Comparison of ENCODE assay signal across 8 cellular contexts in genomic region chr6:168956884-168957730, GRCh38.
DNase-seq lines count a peak whose midpoint lies in the region; ATAC-seq and TF ChIP-seq lines count a peak whose summit lies in the region.

No MANE protein-coding gene starts in this region.

- no peak for TF ChIP-seq POLR2A in thyroid gland (IDR thresholded peaks at IDR 0.05)

- POLR2A ChIA-PET in activated CD8-positive, alpha-beta T cell treated with anti-CD3 and anti-CD28 coated beads, Interleukin-2, amount 10 ng/mL, durations not matched to agents 7 days and 5 days (lab: Charles Lee): no interaction called here
- POLR2A ChIA-PET in naive thymus-derived CD8-positive, alpha-beta T cell (lab: Charles Lee): no interaction called here

- no peak overlapping the region for H3K27ac ChIP-seq in thyroid gland

- H3K9me3 ChIP-seq in thyroid gland: no peaks in the 10 kb centered on the region

- H3K4me1 ChIP-seq in thyroid gland: no peaks in the 10 kb centered on the region

- intact Hi-C loops in thyroid gland (cut with DNase I): no loop called here

- H3K36me3 ChIP-seq in thyroid gland: no peaks in the 10 kb centered on the region

- H3K36me3 Mint-ChIP-seq in activated CD8-positive, alpha-beta T cell treated with anti-CD3 and anti-CD28 coated beads, Interleukin-2, amount 10 ng/mL, durations not matched to agents 7 days and 5 days (ENCODE audit: low read depth): no peaks in the 10 kb centered on the region
- H3K36me3 Mint-ChIP-seq in naive thymus-derived CD8-positive, alpha-beta T cell: no peaks in the 10 kb centered on the region

- no peak overlapping the region for H3K27ac Mint-ChIP-seq in activated CD8-positive, alpha-beta T cell treated with anti-CD3 and anti-CD28 coated beads, Interleukin-2, amount 10 ng/mL, durations not matched to agents 7 days and 5 days
- peak overlapping the region in 1 of 10 donors; percentile 10 for H3K27ac Mint-ChIP-seq in naive thymus-derived CD8-positive, alpha-beta T cell

- WGBS in thyroid gland, 2 donors: 64 to 67% methylated on average over 6 of the region's 6 CpGs

- peak; percentile 84 for TF ChIP-seq CTCF in AG09309 (IDR thresholded peaks at IDR 0.05; ENCODE audit: control insufficient read depth, insufficient read depth, low read depth, low read length, missing control alignments)
- peak; percentile 42 to 79 (median 66) for TF ChIP-seq CTCF in thyroid gland (IDR thresholded peaks at IDR 0.05)

- no peaks in the 10 kb centered on the region for H3K4me1 Mint-ChIP-seq in activated CD8-positive, alpha-beta T cell treated with anti-CD3 and anti-CD28 coated beads, Interleukin-2, amount 10 ng/mL, durations not matched to agents 7 days and 5 days (ENCODE audit: low read depth)
- H3K4me1 Mint-ChIP-seq in naive thymus-derived CD8-positive, alpha-beta T cell: no peaks in the 10 kb centered on the region

- H3K27me3 ChIP-seq in thyroid gland: no peaks in the 10 kb centered on the region

- H3K9me3 Mint-ChIP-seq in activated CD8-positive, alpha-beta T cell treated with anti-CD3 and anti-CD28 coated beads, Interleukin-2, amount 10 ng/mL, durations not matched to agents 7 days and 5 days (ENCODE audit: insufficient read depth): no peaks in the 10 kb centered on the region
- no peaks in the 10 kb centered on the region for H3K9me3 Mint-ChIP-seq in naive thymus-derived CD8-positive, alpha-beta T cell

- no peak overlapping the region for H3K4me3 ChIP-seq in AG09309 (ENCODE audit: control insufficient read depth, low read depth, low read length)
- no peak overlapping the region for H3K4me3 ChIP-seq in thyroid gland (replicated peaks in 1 of 3)

- CTCF ChIA-PET in activated CD8-positive, alpha-beta T cell treated with anti-CD3 and anti-CD28 coated beads, Interleukin-2, amount 10 ng/mL, durations not matched to agents 7 days and 5 days (lab: Charles Lee): interaction anchor here (1.4 to 1.6 kb wide), 2 partner anchors 63 to 847 kb away, joined by 3 to 4 read pairs; no protein-coding TSS in a partner anchor

- H3K4me3 Mint-ChIP-seq in activated CD8-positive, alpha-beta T cell treated with anti-CD3 and anti-CD28 coated beads, Interleukin-2, amount 10 ng/mL, durations not matched to agents 7 days and 5 days: no peak overlapping the region
- H3K4me3 Mint-ChIP-seq in naive thymus-derived CD8-positive, alpha-beta T cell: no peak overlapping the region

- peak; percentile 91 for ATAC-seq in GM18511 (IDR thresholded peaks at IDR 0.05; ENCODE audit: unreplicated experiment)
- peak; percentile 68 for ATAC-seq in HG03196 (IDR thresholded peaks at IDR 0.05; ENCODE audit: unreplicated experiment)
- ATAC-seq in activated CD8-positive, alpha-beta T cell treated with anti-CD3 and anti-CD28 coated beads, Interleukin-2, amount 10 ng/mL, durations not matched to agents 7 days and 5 days: peak; percentile 65
- peak in 1 of 2 donors; percentile 64 for ATAC-seq in naive thymus-derived CD8-positive, alpha-beta T cell

- DNase-seq in AG09309 (ENCODE audit: low read depth) (peak; percentile 82), NCI-H524 treated with DMSO at 0.1 percent for 48 hours (lab: John Stamatoyannopoulos, UW) (peak; percentile 26), fibroblast of gingiva (ENCODE audit: low read depth) (peak; percentile 79), thyroid gland (peak; percentile 62 to 71)
- DNase-seq in activated CD8-positive, alpha-beta T cell treated with anti-CD3 and anti-CD28 coated beads, Interleukin-2, amount 10 ng/mL, durations not matched to agents 7 days and 5 days: peak; percentile 48
- peak; percentile 10 to 70 (median 36) for DNase-seq in naive thymus-derived CD8-positive, alpha-beta T cell

- peaks cover 20% of the 10 kb centered on the region for H3K27me3 Mint-ChIP-seq in activated CD8-positive, alpha-beta T cell treated with anti-CD3 and anti-CD28 coated beads, Interleukin-2, amount 10 ng/mL, durations not matched to agents 7 days and 5 days (ENCODE audit: low read depth)
- H3K27me3 Mint-ChIP-seq in naive thymus-derived CD8-positive, alpha-beta T cell: peaks cover 8 to 24% (median 14%) of the 10 kb centered on the region in 5 donors

Comparison
In these comparisons a context has a peak if more than half of its experiments do, and no peak if none do; other contexts are left out.
1. DNase-seq: peak in every context shown above with its lines; median percentile 82 in AG09309; 79 in fibroblast of gingiva; 66 in thyroid gland; 48 in activated CD8-positive, alpha-beta T cell treated with anti-CD3 and anti-CD28 coated beads, Interleukin-2, amount 10 ng/mL, durations not matched to agents 7 days and 5 days; 36 in naive thymus-derived CD8-positive, alpha-beta T cell; 26 in NCI-H524 treated with DMSO at 0.1 percent for 48 hours.